11 cellular contexts compared by ENCODE assay signal in genomic region chr3:536417-536813, GRCh38.
A peak's percentile ranks its signal among the peaks of the same experiment; 100 is the strongest.
DNase-seq lines count a peak whose midpoint lies in the region; ATAC-seq and TF ChIP-seq lines count a peak whose summit lies in the region.
"Had no signal": no experiment of that assay in that cellular context is flagged by ENCODE, and none has a peak within 500 bp of the region (broad histone marks: within the 10 kb centered on the region; RNA-seq: fewer than 3 reads in every experiment).

No MANE protein-coding gene starts in this region.

- H3K27me3 ChIP-seq in AG04450 (ENCODE audit: control insufficient read depth, insufficient read depth, low read length) (no peaks in the 10 kb centered on the region), HUES6 (ENCODE audit: control insufficient read depth, insufficient read depth, low read length) (no peaks in the 10 kb centered on the region), rectal smooth muscle tissue (ENCODE audit: control insufficient read depth, insufficient read depth, low read length) (no peaks in the 10 kb centered on the region)

- no peaks in the 10 kb centered on the region for H3K4me1 ChIP-seq in HUES6 (ENCODE audit: control insufficient read depth, insufficient read depth, low read length)
- no peaks in the 10 kb centered on the region for H3K4me1 ChIP-seq in rectal smooth muscle tissue (ENCODE audit: control insufficient read depth, insufficient read depth, low read length)

- TF ChIP-seq CTCF in AG04450 (IDR thresholded peaks at IDR 0.05; ENCODE audit: low read depth, low read length) (no peak), fibroblast of the aortic adventitia (IDR thresholded peaks at IDR 0.05; ENCODE audit: insufficient read depth, low read length) (no peak)

- H3K27ac ChIP-seq in AG04450 (ENCODE audit: low read depth, low read length) (no peak overlapping the region), HUES6 (ENCODE audit: low read depth, low read length) (no peak overlapping the region), rectal smooth muscle tissue (ENCODE audit: low read depth, low read length) (no peak overlapping the region)

- peak overlapping the region; percentile 60 for H3K4me3 ChIP-seq in AG04450 (ENCODE audit: low read depth, low read length)
- H3K4me3 ChIP-seq in HUES6 (ENCODE audit: low read depth, low read length): peak overlapping the region; percentile 55
- H3K4me3 ChIP-seq in fibroblast of the aortic adventitia (ENCODE audit: low read depth, low read length): peak overlapping the region; percentile 53
- peak overlapping the region; percentile 57 for H3K4me3 ChIP-seq in rectal smooth muscle tissue (ENCODE audit: low read length)

- ATAC-seq in HG03521 (IDR thresholded peaks at IDR 0.05; ENCODE audit: unreplicated experiment) (no peak), HG02610 (IDR thresholded peaks at IDR 0.05; ENCODE audit: unreplicated experiment) (no peak)
- ATAC-seq: activated T-cell treated with anti-CD3 and anti-CD28 coated beads, Interleukin-2, amount 50 U/mL, for 4 hours had no signal

- CTCF ChIA-PET in AG04450 (lab: Charles Lee): interaction anchor here (0.6 to 1.8 kb wide), 2 partner anchors 9 to 11 kb away, joined by 3 to 5 read pairs; no protein-coding TSS in a partner anchor

- H3K9ac ChIP-seq in HUES6 (ENCODE audit: low read length) (no peak overlapping the region), rectal smooth muscle tissue (ENCODE audit: low read length) (no peak overlapping the region)

- H3K9me3 ChIP-seq in AG04450 (ENCODE audit: control insufficient read depth, insufficient read depth, low read length): peaks cover 6% of the 10 kb centered on the region
- H3K9me3 ChIP-seq in HUES6 (ENCODE audit: control insufficient read depth, insufficient read depth, low read depth, low read length): peaks cover 9% of the 10 kb centered on the region; the same call in 1 of the 2 replicates

- DNase-seq in AG04450 (ENCODE audit: low read depth, low spot score): no peak
- no peak for DNase-seq in fibroblast of the aortic adventitia (ENCODE audit: low read depth)
- DNase-seq in NCI-H2081 (lab: John Stamatoyannopoulos, UW): no peak
- DNase-seq in activated naive CD4-positive, alpha-beta T cell (lab: John Stamatoyannopoulos, UW): no peak
- DNase-seq: activated T-cell treated with anti-CD3 and anti-CD28 coated beads, Interleukin-2, amount 50 U/mL, for 4 hours; immature natural killer cell; stimulated activated CD8-positive, alpha-beta memory T cell treated with anti-CD3 and anti-CD28 coated beads, Interleukin-4, amount 100 ng/mL, for 48 hours had no signal

- H3K36me3 ChIP-seq in HUES6 (ENCODE audit: control insufficient read depth, insufficient read depth, low read length) (no peaks in the 10 kb centered on the region), rectal smooth muscle tissue (ENCODE audit: control insufficient read depth, insufficient read depth, low read length) (no peaks in the 10 kb centered on the region)

- POLR2A ChIA-PET in AG04450 (lab: Yijun Ruan, JAX): no interaction called here
